Comparison of ENCODE assay signal across 8 cellular contexts in the genomic region with DNA sequence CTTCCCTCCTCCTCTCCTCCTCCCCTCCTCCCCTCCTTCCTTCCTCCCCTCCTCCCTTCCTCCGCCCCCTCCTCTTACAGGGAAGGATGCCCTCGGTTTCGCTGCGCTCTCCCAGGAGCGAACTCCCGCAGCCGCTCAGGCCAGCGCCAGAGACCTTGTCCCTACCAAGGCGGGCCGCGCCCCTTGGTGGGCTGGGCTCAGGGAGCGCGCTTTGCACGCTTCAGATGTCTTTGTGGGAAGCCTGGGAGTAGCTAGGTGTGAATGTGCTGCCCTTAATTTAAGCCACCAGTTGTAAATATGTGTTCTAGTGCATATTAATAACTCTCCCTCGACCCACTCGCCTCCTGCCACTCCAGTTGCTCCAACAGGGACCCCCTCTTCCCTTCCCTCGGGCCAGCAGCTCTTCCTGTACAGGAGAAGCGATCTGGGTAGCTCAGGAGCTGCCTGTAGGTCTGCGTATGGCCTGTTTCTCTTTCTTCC. TPM values are rescaled to one million over a fixed set of nuclear protein-coding genes. Genes with fewer than 3 reads are reported as not detected.
A peak's percentile ranks its signal among the peaks of the same experiment; 100 is the strongest.
DNase-seq lines count a peak whose midpoint lies in the region; ATAC-seq and TF ChIP-seq lines count a peak whose summit lies in the region.

No MANE protein-coding gene starts in this region.

- 12% methylated on average over 18 of the region's 19 CpGs for WGBS in esophagus, 2 donors

- H3K4me3 Mint-ChIP-seq in T-cell, result peak overlapping the region; percentile 77 to 84 (median 80)
- H3K4me3 Mint-ChIP-seq in natural killer cell treated with Interleukin-12 subunit alpha and Interleukin-12 subunit beta and Interleukin-15 and Interleukin-18, amount 100 ng/mL, for 72 hours, result peak overlapping the region; percentile 71

- peaks cover 12 to 14% (median 14%) of the 10 kb centered on the region in 3 donors for H3K4me1 Mint-ChIP-seq in T-cell
- H3K4me1 Mint-ChIP-seq in natural killer cell treated with Interleukin-12 subunit alpha and Interleukin-12 subunit beta and Interleukin-15 and Interleukin-18, amount 100 ng/mL, for 72 hours (ENCODE audit: low read depth in 2 of 2), result peaks cover 19 to 26% of the 10 kb centered on the region in 2 donors

- peak; percentile 35 for DNase-seq in activated T-cell treated with anti-CD3 and anti-CD28 coated beads, Interleukin-2, amount 50 U/mL, for 1 hour
- DNase-seq in activated T-cell treated with anti-CD3 and anti-CD28 coated beads for 4 hours, result no peak
- peak in 2 of 34 experiments; percentile 7 to 12 for DNase-seq in T-cell
- no peak for DNase-seq in natural killer cell treated with Interleukin-12 subunit alpha and Interleukin-12 subunit beta and Interleukin-15 and Interleukin-18, amount 100 ng/mL, for 72 hours (ENCODE audit: low spot score)
- DNase-seq in epidermal melanocyte (ENCODE audit: insufficient read length, low spot score), result no peak

- H3K4me3 ChIP-seq in esophagus (ENCODE audit: low read depth in 1 of 2, low read length in 2 of 2), result peak overlapping the region; percentile 58

- H3K9me3 Mint-ChIP-seq in T-cell, result no peaks in the 10 kb centered on the region
- H3K9me3 Mint-ChIP-seq in natural killer cell treated with Interleukin-12 subunit alpha and Interleukin-12 subunit beta and Interleukin-15 and Interleukin-18, amount 100 ng/mL, for 72 hours, result no peaks in the 10 kb centered on the region

- H3K27ac ChIP-seq in esophagus (ENCODE audit: low read depth in 2 of 2, low read length in 1 of 2), result no peak overlapping the region

- no peak overlapping the region for H3K27ac Mint-ChIP-seq in T-cell
- H3K27ac Mint-ChIP-seq in natural killer cell treated with Interleukin-12 subunit alpha and Interleukin-12 subunit beta and Interleukin-15 and Interleukin-18, amount 100 ng/mL, for 72 hours, result peak overlapping the region; percentile 63 to 80

- H3K4me1 ChIP-seq in esophagus (ENCODE audit: control insufficient read depth in 2 of 2, insufficient read depth in 2 of 2, low read length in 1 of 2), result peaks cover 0 to 2% of the 10 kb centered on the region in 2 donors

- H3K9me3 ChIP-seq in esophagus (ENCODE audit: control insufficient read depth in 2 of 2, insufficient read depth in 1 of 2, low read depth in 1 of 2, low read length in 1 of 2), result no peaks in the 10 kb centered on the region

- peaks cover 18 to 19% of the 10 kb centered on the region in 2 donors for H3K27me3 Mint-ChIP-seq in T-cell
- H3K27me3 Mint-ChIP-seq in natural killer cell treated with Interleukin-12 subunit alpha and Interleukin-12 subunit beta and Interleukin-15 and Interleukin-18, amount 100 ng/mL, for 72 hours, result peaks cover 0 to 17% of the 10 kb centered on the region in 2 donors

- no peak for TF ChIP-seq POLR2A in GM18505 (IDR thresholded peaks at IDR 0.05; ENCODE audit: borderline replicate concordance, extremely low read depth, insufficient read depth, insufficient read length)

- no peak for ATAC-seq in T-cell (replicated peaks in 1 of 4)
- no peak for ATAC-seq in natural killer cell treated with Interleukin-12 subunit alpha and Interleukin-12 subunit beta and Interleukin-15 and Interleukin-18, amount 100 ng/mL, for 72 hours
- no peak for ATAC-seq in GM21825 (IDR thresholded peaks at IDR 0.05; ENCODE audit: unreplicated experiment)
- ATAC-seq in GM18505 (IDR thresholded peaks at IDR 0.05; ENCODE audit: unreplicated experiment), result no peak

- POLR2A ChIA-PET in T-cell (lab: Charles Lee), result interaction anchor here (0.6 to 0.8 kb wide), 3 partner anchors 15 to 51 kb away, joined by 3 to 4 read pairs (median 3); no protein-coding TSS in a partner anchor

- no peaks in the 10 kb centered on the region for H3K36me3 Mint-ChIP-seq in T-cell
- no peaks in the 10 kb centered on the region for H3K36me3 Mint-ChIP-seq in natural killer cell treated with Interleukin-12 subunit alpha and Interleukin-12 subunit beta and Interleukin-15 and Interleukin-18, amount 100 ng/mL, for 72 hours

- H3K36me3 ChIP-seq in esophagus (ENCODE audit: control insufficient read depth in 2 of 2, insufficient read depth in 2 of 2, low read length in 1 of 2), result no peaks in the 10 kb centered on the region

- H3K27me3 ChIP-seq in esophagus (ENCODE audit: control insufficient read depth in 1 of 2, insufficient read depth in 2 of 2, low read length in 2 of 2), result no peaks in the 10 kb centered on the region

- CTCF ChIA-PET in T-cell (lab: Charles Lee), result interaction anchor here (0.6 to 1.0 kb wide), 2 partner anchors 130 to 925 kb away, joined by 4 to 5 read pairs; no protein-coding TSS in a partner anchor

RNA-seq across cellular contexts. Expression of a gene that starts 13.4 kb away (rescaled TPM):
- 1 to 10 TPM; 4.8 to 7.0 (median 6.6) TPM for total RNA-seq in T-cell
- polyA plus RNA-seq in esophagus, result 10 to 100 TPM in 1 of 2 donors, 1 to 10 TPM in 1; 4.2 to 11.6 TPM
- total RNA-seq in natural killer cell treated with Interleukin-12 subunit alpha and Interleukin-12 subunit beta and Interleukin-15 and Interleukin-18, amount 100 ng/mL, for 72 hours, result 10 to 100 TPM in 1 of 2 donors, 1 to 10 TPM in 1; 4.2 to 13.7 TPM

Comparison
In these comparisons a context has a peak if more than half of its experiments do, and no peak if none do; other contexts are left out.
1. H3K27ac Mint-ChIP-seq: peak in natural killer cell treated with Interleukin-12 subunit alpha and Interleukin-12 subunit beta and Interleukin-15 and Interleukin-18, amount 100 ng/mL, for 72 hours (2 of 2); none in T-cell (0 of 2).